In genomic region chr7:149144996-149145850, GRCh38 we compare ENCODE assay signal across 10 cellular contexts. TPM values are rescaled to one million over a fixed set of nuclear protein-coding genes. Genes with fewer than 3 reads are reported as not detected.
DNase-seq lines count a peak whose midpoint lies in the region; ATAC-seq and TF ChIP-seq lines count a peak whose summit lies in the region.
"Had no signal": no experiment of that assay in that cellular context is flagged by ENCODE, and none has a peak within 500 bp of the region (broad histone marks: within the 10 kb centered on the region; RNA-seq: fewer than 3 reads in every experiment).

No MANE protein-coding gene starts in this region.

- no peak overlapping the region for H3K4ac ChIP-seq in mesendoderm (ENCODE audit: low read depth, low read length)

- H3K9me3 ChIP-seq in CD8-positive, alpha-beta T cell (ENCODE audit: low read length) = no peaks in the 10 kb centered on the region
- H3K9me3 ChIP-seq: MG63 had no signal

- WGBS in mesendoderm (ENCODE audit: extremely low coverage, insufficient coverage, low lambda C conversion rate) = no CpG with 5 or more reads among the region's 8 CpGs

- no peak overlapping the region for H2BK5ac ChIP-seq in mesendoderm (ENCODE audit: low read length)

- CTCF ChIA-PET in CD8-positive, alpha-beta T cell (lab: Charles Lee) = interaction anchor here (1.1 to 3.3 kb wide), 2 partner anchors 9 to 20 kb away, joined by 5 to 24 read pairs; partner anchors contain the start of gene ZNF425

- no peak overlapping the region for H4K5ac ChIP-seq in mesendoderm (ENCODE audit: low read length)

- POLR2A ChIA-PET in CD8-positive, alpha-beta T cell (lab: Charles Lee) = interaction anchor here (3.9 kb wide), 1 partner anchor 20 kb away, joined by 61 read pairs; the partner anchor contains the start of gene ZNF425

- H3K27ac ChIP-seq in CD8-positive, alpha-beta T cell (ENCODE audit: low read depth, low read length) = no peak overlapping the region
- H3K27ac ChIP-seq in HL-60 (replicated peaks) = peak overlapping the region; percentile 95
- peak overlapping the region; percentile 69 for H3K27ac ChIP-seq in mesendoderm (ENCODE audit: low read depth, low read length)
- H3K27ac ChIP-seq: SK-N-MC had no signal

- H3K27me3 Mint-ChIP-seq in CD8-positive, alpha-beta T cell (ENCODE audit: low read depth) = no peaks in the 10 kb centered on the region
- H3K27me3 Mint-ChIP-seq in activated T-helper 2 cell treated with anti-CD3 and anti-CD28 coated beads, Interferon-gamma antibody, Interleukin-2, Interleukin-4, amounts not matched to agents 10 μg/mL and 5 μg/mL and 100 μg/mL, durations not matched to agents 14 hours and 24 hours and 36 hours (ENCODE audit: low read depth) = no peaks in the 10 kb centered on the region

- H3K36me3 Mint-ChIP-seq in CD8-positive, alpha-beta T cell = no peaks in the 10 kb centered on the region
- peaks cover 16% of the 10 kb centered on the region for H3K36me3 Mint-ChIP-seq in activated T-helper 2 cell treated with anti-CD3 and anti-CD28 coated beads, Interferon-gamma antibody, Interleukin-2, Interleukin-4, amounts not matched to agents 10 μg/mL and 5 μg/mL and 100 μg/mL, durations not matched to agents 14 hours and 24 hours and 36 hours (ENCODE audit: low read depth)

- no peak for ATAC-seq in CD8-positive, alpha-beta T cell
- ATAC-seq in HG02938 (IDR thresholded peaks at IDR 0.05; ENCODE audit: unreplicated experiment) (no peak), GM21447 (IDR thresholded peaks at IDR 0.05; ENCODE audit: unreplicated experiment) (no peak)

- no peak overlapping the region for H3K4me2 ChIP-seq in mesendoderm (ENCODE audit: low read length)

- no peak overlapping the region for H3K23ac ChIP-seq in mesendoderm (ENCODE audit: low read length)

- no peak overlapping the region for H4K8ac ChIP-seq in mesendoderm (ENCODE audit: low read depth, low read length)

- peak overlapping the region; percentile 71 for H3K27ac Mint-ChIP-seq in CD8-positive, alpha-beta T cell
- peak overlapping the region; percentile 56 for H3K27ac Mint-ChIP-seq in activated T-helper 2 cell treated with anti-CD3 and anti-CD28 coated beads, Interferon-gamma antibody, Interleukin-2, Interleukin-4, amounts not matched to agents 10 μg/mL and 5 μg/mL and 100 μg/mL, durations not matched to agents 14 hours and 24 hours and 36 hours

- no peak for DNase-seq in CD8-positive, alpha-beta T cell
- DNase-seq in HL-60 (ENCODE audit: low read depth in 1 of 2, low spot score in 1 of 2) = no peak
- DNase-seq in activated T-helper 2 cell treated with anti-CD3 and anti-CD28 coated beads, Interferon-gamma antibody, Interleukin-2, Interleukin-4, amounts not matched to agents 10 μg/mL and 5 μg/mL and 100 μg/mL, durations not matched to agents 14 hours and 24 hours and 36 hours (ENCODE audit: low spot score) = no peak
- DNase-seq in mesendoderm = peak; percentile 58
- DNase-seq in NCI-H1105 treated with DMSO at 0.1 percent for 48 hours (lab: John Stamatoyannopoulos, UW) = no peak
- DNase-seq in MV-4-11 (lab: John Stamatoyannopoulos, UW) = no peak

- peaks cover 19% of the 10 kb centered on the region for H3K4me1 ChIP-seq in CD8-positive, alpha-beta T cell (ENCODE audit: insufficient read depth, low read length)
- peaks cover 4% of the 10 kb centered on the region for H3K4me1 ChIP-seq in mesendoderm (ENCODE audit: control insufficient read depth, low read depth, low read length)

- no peak overlapping the region for H3K18ac ChIP-seq in mesendoderm (ENCODE audit: low read length)

- peaks cover 27% of the 10 kb centered on the region for H3K4me1 Mint-ChIP-seq in CD8-positive, alpha-beta T cell (ENCODE audit: low read depth)
- H3K4me1 Mint-ChIP-seq in activated T-helper 2 cell treated with anti-CD3 and anti-CD28 coated beads, Interferon-gamma antibody, Interleukin-2, Interleukin-4, amounts not matched to agents 10 μg/mL and 5 μg/mL and 100 μg/mL, durations not matched to agents 14 hours and 24 hours and 36 hours (ENCODE audit: low read depth) = peaks cover 22% of the 10 kb centered on the region

- intact Hi-C loops in CD8-positive, alpha-beta T cell (cut with DNase I, micrococcal nuclease) = loop anchor here (2.0 to 10.0 kb wide), 7 partner anchors 48 to 1580 kb away; partner anchors contain the start of genes PDIA4 (in 1 of the 2), ZNF282 (in 1 of the 2) and ZNF467 (in 1 of the 2)
- intact Hi-C loops in activated T-helper 2 cell treated with anti-CD3 and anti-CD28 coated beads, Interferon-gamma antibody, Interleukin-2, Interleukin-4, amounts not matched to agents 10 μg/mL and 5 μg/mL and 100 μg/mL, durations not matched to agents 14 hours and 24 hours and 36 hours (cut with micrococcal nuclease) = loop anchor here (5.0 to 10.0 kb wide), 3 partner anchors 102 to 352 kb away; partner anchors contain the start of gene ZNF746

- peak overlapping the region; percentile 68 for H3K4me3 Mint-ChIP-seq in CD8-positive, alpha-beta T cell
- H3K4me3 Mint-ChIP-seq in activated T-helper 2 cell treated with anti-CD3 and anti-CD28 coated beads, Interferon-gamma antibody, Interleukin-2, Interleukin-4, amounts not matched to agents 10 μg/mL and 5 μg/mL and 100 μg/mL, durations not matched to agents 14 hours and 24 hours and 36 hours (ENCODE audit: low read depth) = peak overlapping the region; percentile 64

- no peak overlapping the region for H2AK5ac ChIP-seq in mesendoderm (ENCODE audit: low read length)

- peak overlapping the region; percentile 22 for H3K56ac ChIP-seq in mesendoderm (ENCODE audit: low read length)

- no peak for TF ChIP-seq CTCF in CD8-positive, alpha-beta T cell (IDR thresholded peaks at IDR 0.05)
- TF ChIP-seq CTCF in HL-60 (IDR thresholded peaks at IDR 0.05; ENCODE audit: insufficient read depth, low read length) = no peak

- H3K36me3 ChIP-seq in CD8-positive, alpha-beta T cell (ENCODE audit: insufficient read depth, low read length) = no peaks in the 10 kb centered on the region
- no peaks in the 10 kb centered on the region for H3K36me3 ChIP-seq in mesendoderm (ENCODE audit: control insufficient read depth, insufficient read depth, low read length)
- H3K36me3 ChIP-seq: MG63 had no signal

- no peak overlapping the region for H3K9ac ChIP-seq in mesendoderm (ENCODE audit: low read length)

- peak overlapping the region; percentile 57 for H2BK15ac ChIP-seq in mesendoderm (replicated peaks; ENCODE audit: low read depth)

- no peaks in the 10 kb centered on the region for H3K9me3 Mint-ChIP-seq in CD8-positive, alpha-beta T cell
- H3K9me3 Mint-ChIP-seq in activated T-helper 2 cell treated with anti-CD3 and anti-CD28 coated beads, Interferon-gamma antibody, Interleukin-2, Interleukin-4, amounts not matched to agents 10 μg/mL and 5 μg/mL and 100 μg/mL, durations not matched to agents 14 hours and 24 hours and 36 hours = no peaks in the 10 kb centered on the region

- no peaks in the 10 kb centered on the region for H3K79me1 ChIP-seq in mesendoderm (ENCODE audit: low read length)

- no peaks in the 10 kb centered on the region for H3K27me3 ChIP-seq in CD8-positive, alpha-beta T cell (ENCODE audit: insufficient read depth, low read length)
- H3K27me3 ChIP-seq in HL-60 (ENCODE audit: insufficient read depth, poor library complexity, severe bottlenecking) (no peaks in the 10 kb centered on the region), mesendoderm (ENCODE audit: insufficient read depth, low read length, poor library complexity) (no peaks in the 10 kb centered on the region)
- H3K27me3 ChIP-seq: MG63 had no signal

- no peak overlapping the region for H3K4me3 ChIP-seq in CD8-positive, alpha-beta T cell (ENCODE audit: low read depth, low read length)
- H3K4me3 ChIP-seq in HL-60 (replicated peaks; ENCODE audit: insufficient read depth, low read length) (peak overlapping the region; percentile 89), mesendoderm (ENCODE audit: low read length) (no peak overlapping the region)
- H3K4me3 ChIP-seq: MG63, SK-N-MC had no signal

- H2BK120ac ChIP-seq in mesendoderm (ENCODE audit: low read depth, low read length) = no peak overlapping the region

- peaks cover 23% of the 10 kb centered on the region for H3K79me2 ChIP-seq in mesendoderm (ENCODE audit: control insufficient read depth, insufficient read depth, low read length)

RNA-seq across cellular contexts. Expression of gene ZNF398, which starts 2.0 kb away (rescaled TPM):
- total RNA-seq in CD8-positive, alpha-beta T cell = 10 to 100 TPM; 12.9 to 15.1 TPM
- total RNA-seq in activated T-helper 2 cell treated with anti-CD3 and anti-CD28 coated beads, Interferon-gamma antibody, Interleukin-2, Interleukin-4, amounts not matched to agents 10 μg/mL and 5 μg/mL and 100 μg/mL, durations not matched to agents 14 hours and 24 hours and 36 hours = 15.9 and 16.9 TPM in 2 replicates
- 9.1 TPM for polyA plus RNA-seq in mesendoderm (2013, experiment 1 of 2)
- polyA plus RNA-seq in mesendoderm (2013, experiment 2 of 2) = 9.8 TPM

RNA-seq across cellular contexts. Expression of gene ZNF425, which starts 19.1 kb away (rescaled TPM):
- under 1 TPM; 0.52 to 0.56 TPM for total RNA-seq in CD8-positive, alpha-beta T cell
- total RNA-seq in activated T-helper 2 cell treated with anti-CD3 and anti-CD28 coated beads, Interferon-gamma antibody, Interleukin-2, Interleukin-4, amounts not matched to agents 10 μg/mL and 5 μg/mL and 100 μg/mL, durations not matched to agents 14 hours and 24 hours and 36 hours = 0.39 and 1.0 TPM in 2 replicates
- 2.1 TPM for polyA plus RNA-seq in mesendoderm (2013, experiment 1 of 2)
- polyA plus RNA-seq in mesendoderm (2013, experiment 2 of 2) = 2.4 TPM

RNA-seq across cellular contexts. Expression of gene ZNF282, which starts 50.1 kb away (rescaled TPM):
- 10 to 100 TPM; 12.5 to 14.9 TPM for total RNA-seq in CD8-positive, alpha-beta T cell
- 116 and 118 TPM in 2 replicates for total RNA-seq in activated T-helper 2 cell treated with anti-CD3 and anti-CD28 coated beads, Interferon-gamma antibody, Interleukin-2, Interleukin-4, amounts not matched to agents 10 μg/mL and 5 μg/mL and 100 μg/mL, durations not matched to agents 14 hours and 24 hours and 36 hours
- 17.2 TPM for polyA plus RNA-seq in mesendoderm (2013, experiment 1 of 2)
- 17.8 TPM for polyA plus RNA-seq in mesendoderm (2013, experiment 2 of 2)

RNA-seq across cellular contexts. Expression of gene ZNF786, which starts 54.7 kb away (rescaled TPM):
- 1 to 10 TPM; 4.7 to 5.7 TPM for total RNA-seq in CD8-positive, alpha-beta T cell
- total RNA-seq in activated T-helper 2 cell treated with anti-CD3 and anti-CD28 coated beads, Interferon-gamma antibody, Interleukin-2, Interleukin-4, amounts not matched to agents 10 μg/mL and 5 μg/mL and 100 μg/mL, durations not matched to agents 14 hours and 24 hours and 36 hours = 10.0 and 10.3 TPM in 2 replicates
- polyA plus RNA-seq in mesendoderm (2013, experiment 1 of 2) = 4.5 TPM
- 4.7 TPM for polyA plus RNA-seq in mesendoderm (2013, experiment 2 of 2)
